25 cellular contexts compared by ENCODE assay signal in genomic region chr3:145719118-145719517, GRCh38.
DNase-seq lines count a peak whose midpoint lies in the region; TF ChIP-seq lines count a peak whose summit lies in the region.
"Had no signal": no experiment of that assay in that cellular context is flagged by ENCODE, and none has a peak within 500 bp of the region (broad histone marks: within the 10 kb centered on the region; RNA-seq: fewer than 3 reads in every experiment).

No MANE protein-coding gene starts in this region.

- peaks cover 4% of the 10 kb centered on the region for H3K4me1 ChIP-seq in A673 (ENCODE audit: insufficient read depth, low read length, poor library complexity, severe bottlenecking)
- H3K4me1 ChIP-seq in HAP-1: peaks cover 14% of the 10 kb centered on the region
- H3K4me1 ChIP-seq in iPS DF 6.9 (ENCODE audit: control insufficient read depth, insufficient read depth, low read length): no peaks in the 10 kb centered on the region
- H3K4me1 ChIP-seq: heart left ventricle, pancreas, suprapubic skin had no signal

- no TSS peak for BruUV-seq in A673 (replicated peaks; lab: Mats Ljungman, UMichigan)

- CTCF ChIA-PET in A673 (lab: Charles Lee): no interaction called here

- POLR2A ChIA-PET in A673 (lab: Charles Lee; ENCODE audit: low non-redundant PET): no interaction called here

- no peak for TF ChIP-seq CTCF in A673 (conservative IDR thresholded peaks at IDR 0.05; ENCODE audit: low read depth, low read length)

- DNase-seq in A673 (ENCODE audit: low spot score) (peak; percentile 39), HAP-1 (ENCODE audit: low spot score in 2 of 2) (peak; percentile 75 to 98), NCI-H2227 treated with DMSO at 0.1 percent for 48 hours (lab: John Stamatoyannopoulos, UW) (peak; percentile 67), iPS DF 6.9 (ENCODE audit: low read depth, low spot score) (peak; percentile 20), NAMALWA (ENCODE audit: low spot score) (no peak), occipital lobe (lab: John Stamatoyannopoulos, UW) (no peak)
- DNase-seq in activated naive CD4-positive, alpha-beta T cell treated with Interleukin-2 at 50 U/mL for 16 hours: no peak
- DNase-seq: activated B cell treated with CpG ODN at 0.5 μM for 24 hours; activated CD4-positive, alpha-beta memory T cell treated with anti-CD3 and anti-CD28 coated beads for 36 hours; activated gamma-delta T cell; activated T-cell treated with anti-CD3 and anti-CD28 coated beads for 4 hours; brain microvascular endothelial cell; C1 segment of cervical spinal cord; H7; heart left ventricle; natural killer cell; NCI-H1092 treated with DMSO at 0.1 percent for 48 hours; NCI-H226; pancreas; PC-3; right cardiac atrium; stimulated activated CD4-positive, alpha-beta T cell treated with anti-CD3 and anti-CD28 coated beads, Interleukin-4, amount 100 ng/mL, for 1 hour had no signal

- H3K27ac ChIP-seq in A673 (ENCODE audit: low read depth, low read length, poor library complexity, severe bottlenecking): no peak overlapping the region
- no peak overlapping the region for H3K27ac ChIP-seq in iPS DF 6.9 (ENCODE audit: low read length)
- H3K27ac ChIP-seq: brain microvascular endothelial cell, epithelial cell of prostate, heart left ventricle, pancreas, suprapubic skin had no signal

- WGBS in iPS DF 6.9 (ENCODE audit: insufficient coverage, insufficient read length): no CpG with 5 or more reads among the region's 1 CpG

- H3K36me3 ChIP-seq in A673 (ENCODE audit: insufficient read depth, low read length, poor library complexity, severe bottlenecking) (no peaks in the 10 kb centered on the region), HAP-1 (replicated peaks) (no peaks in the 10 kb centered on the region), iPS DF 6.9 (ENCODE audit: control insufficient read depth, insufficient read depth, low read length) (no peaks in the 10 kb centered on the region)
- H3K36me3 ChIP-seq: brain microvascular endothelial cell, heart left ventricle, pancreas, suprapubic skin had no signal

- intact Hi-C loops in A673 (cut with micrococcal nuclease; ENCODE audit: unreplicated experiment): no loop called here

- H3K9me3 ChIP-seq in A673 (ENCODE audit: low read depth, low read length, poor library complexity, severe bottlenecking): no peaks in the 10 kb centered on the region
- no peaks in the 10 kb centered on the region for H3K9me3 ChIP-seq in HAP-1
- no peaks in the 10 kb centered on the region for H3K9me3 ChIP-seq in iPS DF 6.9 (ENCODE audit: control insufficient read depth, insufficient read depth, low read length)
- H3K9me3 ChIP-seq: heart left ventricle, pancreas, suprapubic skin had no signal

- H3K4me3 ChIP-seq in A673 (ENCODE audit: low read depth, low read length, poor library complexity, severe bottlenecking): no peak overlapping the region
- no peak overlapping the region for H3K4me3 ChIP-seq in HAP-1
- no peak overlapping the region for H3K4me3 ChIP-seq in iPS DF 6.9 (ENCODE audit: low read length)
- H3K4me3 ChIP-seq: GM12878, heart left ventricle, pancreas, suprapubic skin had no signal

- H3K27me3 ChIP-seq in A673 (replicated peaks; ENCODE audit: insufficient read depth, low read depth, low read length, poor library complexity) (no peaks in the 10 kb centered on the region), HAP-1 (ENCODE audit: low read depth) (no peaks in the 10 kb centered on the region), iPS DF 6.9 (ENCODE audit: control insufficient read depth, insufficient read depth, low read length) (no peaks in the 10 kb centered on the region)
- H3K27me3 ChIP-seq: brain microvascular endothelial cell, heart left ventricle, pancreas, suprapubic skin had no signal

- in situ Hi-C loops in HAP-1 (cut with MboI; ENCODE audit: low sequenced_read_pairs): no loop called here

Comparison
In these comparisons a context has a peak if more than half of its experiments do, and no peak if none do; other contexts are left out.
1. DNase-seq: peak in A673 (single experiment), HAP-1 (2 of 2), NCI-H2227 treated with DMSO at 0.1 percent for 48 hours (single experiment) and iPS DF 6.9 (single experiment); none in NAMALWA (single experiment), occipital lobe (single experiment) and activated naive CD4-positive, alpha-beta T cell treated with Interleukin-2 at 50 U/mL for 16 hours (single experiment).